15 cellular contexts compared by ENCODE assay signal in the genomic region with DNA sequence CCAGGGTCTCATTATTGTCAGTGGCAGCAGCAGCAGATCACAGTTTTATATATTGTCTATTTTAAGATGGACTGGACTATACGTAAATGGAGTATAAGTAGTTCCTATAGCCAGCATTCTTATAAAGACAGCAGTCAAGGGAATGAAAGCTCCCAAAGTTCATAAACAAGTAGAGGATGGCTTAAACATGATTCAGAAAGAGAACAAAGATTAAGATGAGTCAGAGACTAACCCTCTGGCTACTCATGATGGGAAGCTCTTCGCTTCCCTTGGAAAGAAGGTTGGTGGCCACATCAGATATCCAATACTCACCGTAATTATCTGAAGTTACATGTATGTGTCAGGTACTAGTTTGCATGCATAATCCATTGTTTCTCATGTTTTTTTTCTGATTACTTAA.
DNase-seq lines count a peak whose midpoint lies in the region; ATAC-seq, FAIRE-seq and TF ChIP-seq lines count a peak whose summit lies in the region.
"Had no signal": no experiment of that assay in that cellular context is flagged by ENCODE, and none has a peak within 500 bp of the region (broad histone marks: within the 10 kb centered on the region; RNA-seq: fewer than 3 reads in every experiment).

No MANE protein-coding gene starts in this region.

- FAIRE-seq in keratinocyte (lab: Jason Lieb, UNC): peak; percentile 95

- intact Hi-C loops in mammary epithelial cell (cut with micrococcal nuclease): loop anchor here (5.0 kb wide), 1 partner anchor 379 kb away; no protein-coding TSS in a partner anchor
- intact Hi-C loops in naive thymus-derived CD4-positive, alpha-beta T cell (cut with micrococcal nuclease): no loop called here
- intact Hi-C loops in activated CD8-positive, alpha-beta T cell treated with anti-CD3 and anti-CD28 coated beads for 36 hours (cut with micrococcal nuclease): no loop called here

- H3K4me2 ChIP-seq in mammary epithelial cell (ENCODE audit: insufficient read depth, low read depth, low read length) (peak overlapping the region; percentile 50), keratinocyte (ENCODE audit: control insufficient read depth, extremely low read depth, insufficient read depth, low read depth, low read length) (peak overlapping the region; percentile 49)

- no peaks in the 10 kb centered on the region for H3K4me1 Mint-ChIP-seq in naive thymus-derived CD4-positive, alpha-beta T cell
- no peaks in the 10 kb centered on the region for H3K4me1 Mint-ChIP-seq in activated CD8-positive, alpha-beta T cell treated with anti-CD3 and anti-CD28 coated beads for 36 hours (ENCODE audit: low read depth)
- H3K4me1 Mint-ChIP-seq: brain, endodermal cell had no signal

- no peaks in the 10 kb centered on the region for H4K20me1 ChIP-seq in mammary epithelial cell (ENCODE audit: insufficient read depth, low read length)
- no peaks in the 10 kb centered on the region for H4K20me1 ChIP-seq in keratinocyte (ENCODE audit: control insufficient read depth, extremely low read depth, insufficient read depth, low read length)

- WGBS in mammary epithelial cell (ENCODE audit: low coverage, missing lambda C conversion rate): 22% methylated on average over 3 of the region's 3 CpGs

- H3K27ac ChIP-seq in mammary epithelial cell (ENCODE audit: insufficient read depth, low read depth, low read length) (peak overlapping the region; percentile 52), keratinocyte (ENCODE audit: control insufficient read depth, insufficient read depth, low read length) (peak overlapping the region; percentile 71)
- H3K27ac ChIP-seq in naive thymus-derived CD4-positive, alpha-beta T cell (ENCODE audit: low read depth, low read length): no peak overlapping the region
- H3K27ac ChIP-seq: suprapubic skin had no signal

- no peak for ATAC-seq in naive thymus-derived CD4-positive, alpha-beta T cell
- ATAC-seq in GM18868 (IDR thresholded peaks at IDR 0.05; ENCODE audit: unreplicated experiment): no peak
- no peak for ATAC-seq in activated CD8-positive, alpha-beta T cell treated with anti-CD3 and anti-CD28 coated beads for 36 hours

- H3K36me3 ChIP-seq in mammary epithelial cell (ENCODE audit: insufficient read depth, low read length): no peaks in the 10 kb centered on the region
- H3K36me3 ChIP-seq in keratinocyte (ENCODE audit: control insufficient read depth in 2 of 2, extremely low read depth in 1 of 2, insufficient read depth in 2 of 2, low read length in 2 of 2): no peaks in the 10 kb centered on the region
- no peaks in the 10 kb centered on the region for H3K36me3 ChIP-seq in naive thymus-derived CD4-positive, alpha-beta T cell (ENCODE audit: control insufficient read depth in 2 of 3, insufficient read depth in 3 of 3, low read length in 3 of 3)
- H3K36me3 ChIP-seq: suprapubic skin had no signal

- POLR2A ChIA-PET in AG04449 (lab: Yijun Ruan, JAX): interaction anchor here (0.6 to 1.0 kb wide), 2 partner anchors 10 to 254 kb away, joined by 3 to 4 read pairs; no protein-coding TSS in a partner anchor
- POLR2A ChIA-PET in naive thymus-derived CD4-positive, alpha-beta T cell (lab: Charles Lee): no interaction called here
- POLR2A ChIA-PET in activated CD8-positive, alpha-beta T cell treated with anti-CD3 and anti-CD28 coated beads for 36 hours (lab: Charles Lee): no interaction called here

- H3K27me3 ChIP-seq in mammary epithelial cell (ENCODE audit: insufficient read depth, low read length) (no peaks in the 10 kb centered on the region), keratinocyte (ENCODE audit: control insufficient read depth, extremely low read depth, insufficient read depth, low read length) (no peaks in the 10 kb centered on the region)
- H3K27me3 ChIP-seq in naive thymus-derived CD4-positive, alpha-beta T cell (ENCODE audit: control insufficient read depth in 2 of 2, insufficient read depth in 2 of 2, low read length in 2 of 2): no peaks in the 10 kb centered on the region
- H3K27me3 ChIP-seq: suprapubic skin had no signal

- DNase-seq in AG04449 (ENCODE audit: low read depth, low spot score) (peak; percentile 55), LHCN-M2 (ENCODE audit: low read depth) (peak; percentile 82), mammary epithelial cell (peak; percentile 84), keratinocyte (ENCODE audit: low read depth, low spot score) (peak; percentile 53), HUDEP-2 (lab: John Stamatoyannopoulos, UW; ENCODE audit: unreplicated experiment in 76 of 76) (no peak)
- DNase-seq in naive thymus-derived CD4-positive, alpha-beta T cell: no peak
- no peak for DNase-seq in activated CD8-positive, alpha-beta T cell treated with anti-CD3 and anti-CD28 coated beads for 36 hours
- DNase-seq: activated CD4-positive, alpha-beta T cell treated with anti-CD3 and anti-CD28 coated beads, Interleukin-2, amount 50 U/mL, for 1 hour; endodermal cell; NCI-H524; nucleus accumbens; stimulated activated CD4-positive, alpha-beta T cell treated with anti-CD3 and anti-CD28 coated beads, Interleukin-12 subunit alpha, Interleukin-12 subunit beta, amount 100 ng/mL, for 4 hours had no signal

- BruUV-seq in mammary epithelial cell (replicated peaks; lab: Mats Ljungman, UMichigan): no TSS peak

- no peaks in the 10 kb centered on the region for H3K27me3 Mint-ChIP-seq in naive thymus-derived CD4-positive, alpha-beta T cell
- H3K27me3 Mint-ChIP-seq in activated CD8-positive, alpha-beta T cell treated with anti-CD3 and anti-CD28 coated beads for 36 hours: no peaks in the 10 kb centered on the region

- CTCF ChIA-PET in AG04449 (lab: Yijun Ruan, JAX) (interaction anchor here (0.7 to 1.1 kb wide), 2 partner anchors 9 to 11 kb away, joined by 3 to 4 read pairs; no protein-coding TSS in a partner anchor), mammary epithelial cell (lab: Charles Lee; ENCODE audit: low non-redundant PET) (interaction anchor here (0.6 kb wide), 1 partner anchor 1193 kb away, joined by 7 read pairs; no protein-coding TSS in a partner anchor)
- CTCF ChIA-PET in naive thymus-derived CD4-positive, alpha-beta T cell (lab: Charles Lee): no interaction called here
- CTCF ChIA-PET in activated CD8-positive, alpha-beta T cell treated with anti-CD3 and anti-CD28 coated beads for 36 hours (lab: Charles Lee): no interaction called here

- peaks cover 0 to 4% (median 0%) of the 10 kb centered on the region in 5 donors for H3K36me3 Mint-ChIP-seq in naive thymus-derived CD4-positive, alpha-beta T cell
- H3K36me3 Mint-ChIP-seq in activated CD8-positive, alpha-beta T cell treated with anti-CD3 and anti-CD28 coated beads for 36 hours (ENCODE audit: low read depth): no peaks in the 10 kb centered on the region
- H3K36me3 Mint-ChIP-seq: brain had no signal

- H3K9ac ChIP-seq in mammary epithelial cell (ENCODE audit: insufficient read depth, low read length) (no peak overlapping the region), keratinocyte (ENCODE audit: control insufficient read depth, extremely low read depth, insufficient read depth, low read length) (no peak overlapping the region)

- dilution Hi-C loops in mammary epithelial cell (cut with HindIII; ENCODE audit: low sequenced_read_pairs) (no loop called here), keratinocyte (cut with MboI; ENCODE audit: extremely low pct_ligation_motif_present, low sequenced_read_pairs) (loop anchor here (25.0 kb wide), 1 partner anchor 261 kb away; no protein-coding TSS in a partner anchor)

- H2AFZ ChIP-seq in mammary epithelial cell (ENCODE audit: low read depth, low read length) (peak overlapping the region; percentile 43), keratinocyte (ENCODE audit: control insufficient read depth, low read length) (peak overlapping the region; percentile 81)

- H3K9me3 ChIP-seq in mammary epithelial cell (replicated peaks; ENCODE audit: insufficient read depth, low read length) (no peaks in the 10 kb centered on the region), keratinocyte (ENCODE audit: control insufficient read depth, low read depth, low read length) (no peaks in the 10 kb centered on the region)
- no peaks in the 10 kb centered on the region for H3K9me3 ChIP-seq in naive thymus-derived CD4-positive, alpha-beta T cell (ENCODE audit: control insufficient read depth in 2 of 3, low read length in 3 of 3)
- H3K9me3 ChIP-seq: suprapubic skin had no signal

- H3K4me3 ChIP-seq in AG04449 (ENCODE audit: low read depth, low read length) (no peak overlapping the region), mammary epithelial cell (replicated peaks in 1 of 3; ENCODE audit: insufficient read depth in 1 of 3, low read depth in 2 of 3, low read length in 3 of 3) (no peak overlapping the region), keratinocyte (ENCODE audit: control insufficient read depth in 2 of 3, extremely low read depth in 1 of 3, insufficient read depth in 2 of 3, low read depth in 1 of 3, low read length in 3 of 3) (no peak overlapping the region)
- no peak overlapping the region for H3K4me3 ChIP-seq in naive thymus-derived CD4-positive, alpha-beta T cell (ENCODE audit: low read length)
- H3K4me3 ChIP-seq: suprapubic skin had no signal

- peaks cover 0 to 17% (median 3%) of the 10 kb centered on the region in 11 donors for H3K9me3 Mint-ChIP-seq in naive thymus-derived CD4-positive, alpha-beta T cell
- H3K9me3 Mint-ChIP-seq in activated CD8-positive, alpha-beta T cell treated with anti-CD3 and anti-CD28 coated beads for 36 hours: no peaks in the 10 kb centered on the region
- H3K9me3 Mint-ChIP-seq: brain, endodermal cell had no signal

- no peaks in the 10 kb centered on the region for H3K79me2 ChIP-seq in mammary epithelial cell (ENCODE audit: insufficient read depth, low read length)
- no peaks in the 10 kb centered on the region for H3K79me2 ChIP-seq in keratinocyte (ENCODE audit: control insufficient read depth, insufficient read depth, low read length)

- TF ChIP-seq CTCF in AG04449 (IDR thresholded peaks at IDR 0.05; ENCODE audit: insufficient read depth, low read length, missing control alignments) (no peak), mammary epithelial cell (conservative IDR thresholded peaks at IDR 0.05 in 1 of 2, IDR thresholded peaks at IDR 0.05 in 1 of 2; ENCODE audit: extremely low read depth in 1 of 2, insufficient read depth in 1 of 2, low read depth in 1 of 2, low read length in 2 of 2) (no peak), keratinocyte (optimal IDR thresholded peaks at IDR 0.05 in 1 of 3, IDR thresholded peaks at IDR 0.05 in 1 of 3, conservative IDR thresholded peaks at IDR 0.05 in 1 of 3; ENCODE audit: extremely low read depth in 1 of 3, insufficient read depth in 2 of 3, low read length in 3 of 3) (no peak)
- no peak for TF ChIP-seq CTCF in activated CD8-positive, alpha-beta T cell treated with anti-CD3 and anti-CD28 coated beads for 36 hours (IDR thresholded peaks at IDR 0.05)

- no peak overlapping the region for H3K27ac Mint-ChIP-seq in naive thymus-derived CD4-positive, alpha-beta T cell
- H3K27ac Mint-ChIP-seq in activated CD8-positive, alpha-beta T cell treated with anti-CD3 and anti-CD28 coated beads for 36 hours: no peak overlapping the region
- H3K27ac Mint-ChIP-seq: brain, endodermal cell had no signal

- H3K9me1 ChIP-seq in keratinocyte (ENCODE audit: control insufficient read depth, extremely low read depth, insufficient read depth, low read length): no peaks in the 10 kb centered on the region

- H3K4me3 Mint-ChIP-seq in naive thymus-derived CD4-positive, alpha-beta T cell: no peak overlapping the region
- H3K4me3 Mint-ChIP-seq in activated CD8-positive, alpha-beta T cell treated with anti-CD3 and anti-CD28 coated beads for 36 hours: no peak overlapping the region
- H3K4me3 Mint-ChIP-seq: brain, endodermal cell had no signal

- in situ Hi-C loops in mammary epithelial cell (cut with MboI; ENCODE audit: low sequenced_read_pairs in 2 of 2): no loop called here

- H3K4me1 ChIP-seq in mammary epithelial cell (ENCODE audit: insufficient read depth, low read length) (peaks cover 11% of the 10 kb centered on the region), keratinocyte (ENCODE audit: control insufficient read depth, extremely low read depth, insufficient read depth, low read length) (peaks cover 18% of the 10 kb centered on the region)
- H3K4me1 ChIP-seq in naive thymus-derived CD4-positive, alpha-beta T cell (ENCODE audit: control insufficient read depth in 2 of 2, insufficient read depth in 2 of 2, low read length in 2 of 2): no peaks in the 10 kb centered on the region
- H3K4me1 ChIP-seq: suprapubic skin had no signal

Comparison
In these comparisons a context has a peak if more than half of its experiments do, and no peak if none do; other contexts are left out.
1. DNase-seq: peak in AG04449 (single experiment), LHCN-M2 (single experiment), mammary epithelial cell (single experiment) and keratinocyte (single experiment); none in HUDEP-2 (0 of 76), naive thymus-derived CD4-positive, alpha-beta T cell (0 of 9) and activated CD8-positive, alpha-beta T cell treated with anti-CD3 and anti-CD28 coated beads for 36 hours (single experiment).
2. CTCF ChIA-PET loops: an anchor here in AG04449 (0.7 to 1.1 kb wide) and mammary epithelial cell (0.6 kb wide); none called in naive thymus-derived CD4-positive, alpha-beta T cell and activated CD8-positive, alpha-beta T cell treated with anti-CD3 and anti-CD28 coated beads for 36 hours.